Comparison of ENCODE assay signal across 8 cellular contexts in the genomic region with DNA sequence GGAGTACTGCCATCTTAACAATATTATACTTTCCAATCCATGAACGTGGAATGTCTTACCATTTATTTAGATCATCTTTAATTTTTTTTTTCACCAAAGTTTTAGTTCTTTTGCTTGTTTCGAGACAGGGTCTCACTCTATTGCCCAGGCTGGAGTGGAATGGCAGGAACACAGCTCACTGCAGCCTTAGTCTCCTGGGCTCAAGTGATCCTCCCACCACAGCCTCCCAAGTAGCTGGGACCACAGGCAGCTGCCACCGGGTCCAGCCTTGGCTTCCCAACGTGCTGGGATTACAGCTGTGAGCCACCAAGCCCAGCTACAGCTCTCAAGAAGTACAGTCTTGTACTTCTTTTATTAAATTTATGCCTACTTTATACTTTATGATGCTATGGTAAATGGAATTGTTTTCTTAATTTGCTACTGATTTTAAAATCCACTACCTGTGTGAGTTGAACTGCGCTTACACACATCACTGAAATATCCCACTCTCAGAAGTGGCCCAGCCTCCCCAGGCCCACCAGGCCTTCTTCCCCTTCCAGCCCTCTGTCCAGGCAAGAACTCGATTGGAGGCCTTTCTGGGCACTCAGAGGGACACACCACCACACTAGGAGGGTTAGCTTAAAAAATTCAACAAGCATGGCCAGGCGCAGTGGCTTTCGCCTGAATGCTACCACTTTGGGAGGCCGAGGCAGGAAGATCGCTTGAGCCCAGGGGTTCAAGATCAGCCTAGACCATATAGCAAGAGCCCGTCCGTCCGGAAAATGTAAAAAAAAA. TPM values are rescaled to one million over a fixed set of nuclear protein-coding genes. Genes with fewer than 3 reads are reported as not detected.
DNase-seq lines count a peak whose midpoint lies in the region; ATAC-seq, FAIRE-seq and TF ChIP-seq lines count a peak whose summit lies in the region.

No MANE protein-coding gene starts in this region.

- H3K4me1 Mint-ChIP-seq in T-helper 2 cell treated with Interferon-gamma antibody and Interleukin-4, amounts not matched to agents 5 μg/mL and 100 μg/mL, for 36 hours (ENCODE audit: low read depth), result peaks cover 28% of the 10 kb centered on the region

- no peak for TF ChIP-seq POLR2A in suprapubic skin (IDR thresholded peaks at IDR 0.05)

- no peak for DNase-seq in T-helper 2 cell treated with Interferon-gamma antibody and Interleukin-4, amounts not matched to agents 5 μg/mL and 100 μg/mL, for 36 hours (ENCODE audit: low spot score)
- no peak for DNase-seq in T-helper 2 cell
- DNase-seq in activated naive CD4-positive, alpha-beta T cell treated with anti-CD3 and anti-CD28 coated beads, Interleukin-2, amount 50 U/mL, for 72 hours (ENCODE audit: low spot score in 2 of 2), result no peak
- DNase-seq in kidney, result no peak
- DNase-seq in suprapubic skin (ENCODE audit: low spot score in 2 of 2), result no peak
- DNase-seq in AG08395 (ENCODE audit: low spot score), result no peak

- TF ChIP-seq EP300 in suprapubic skin (IDR thresholded peaks at IDR 0.05), result no peak

- ATAC-seq in activated naive CD4-positive, alpha-beta T cell treated with anti-CD3 and anti-CD28 coated beads, Interleukin-2, amount 50 U/mL, for 72 hours, result no peak
- ATAC-seq in HG02623 (IDR thresholded peaks at IDR 0.05; ENCODE audit: unreplicated experiment) (no peak), GM19328 (IDR thresholded peaks at IDR 0.05; ENCODE audit: unreplicated experiment) (no peak)

- H3K36me3 ChIP-seq in kidney (ENCODE audit: control insufficient read depth in 1 of 2, insufficient read depth in 2 of 2, low read length in 2 of 2) (no peaks in the 10 kb centered on the region), suprapubic skin (peaks cover 6% of the 10 kb centered on the region)

- peak overlapping the region; percentile 96 for H3K27ac Mint-ChIP-seq in T-helper 2 cell treated with Interferon-gamma antibody and Interleukin-4, amounts not matched to agents 5 μg/mL and 100 μg/mL, for 36 hours
- peak overlapping the region; percentile 95 to 99 for H3K27ac Mint-ChIP-seq in activated naive CD4-positive, alpha-beta T cell treated with anti-CD3 and anti-CD28 coated beads, Interleukin-2, amount 50 U/mL, for 72 hours

- 44% methylated on average over 13 of the region's 13 CpGs for WGBS in suprapubic skin

- H3K27me3 Mint-ChIP-seq in T-helper 2 cell treated with Interferon-gamma antibody and Interleukin-4, amounts not matched to agents 5 μg/mL and 100 μg/mL, for 36 hours (ENCODE audit: low read depth), result no peaks in the 10 kb centered on the region

- H3K9me3 ChIP-seq in kidney (ENCODE audit: control insufficient read depth in 1 of 2, low read length in 2 of 2), result no peaks in the 10 kb centered on the region
- no peaks in the 10 kb centered on the region for H3K9me3 ChIP-seq in suprapubic skin

- intact Hi-C loops in kidney (cut with DNase I), result no loop called here

- peak overlapping the region; percentile 58 to 94 for H3K9ac ChIP-seq in kidney (ENCODE audit: low read length in 2 of 2)

- H3K9me3 Mint-ChIP-seq in T-helper 2 cell treated with Interferon-gamma antibody and Interleukin-4, amounts not matched to agents 5 μg/mL and 100 μg/mL, for 36 hours, result no peaks in the 10 kb centered on the region
- no peaks in the 10 kb centered on the region for H3K9me3 Mint-ChIP-seq in activated naive CD4-positive, alpha-beta T cell treated with anti-CD3 and anti-CD28 coated beads, Interleukin-2, amount 50 U/mL, for 72 hours

- TF ChIP-seq CTCF in kidney (IDR thresholded peaks at IDR 0.05; ENCODE audit: borderline replicate concordance, extremely low read depth, insufficient read depth) (no peak), suprapubic skin (IDR thresholded peaks at IDR 0.05) (no peak)

- peak overlapping the region; percentile 98 for H3K4me3 Mint-ChIP-seq in T-helper 2 cell treated with Interferon-gamma antibody and Interleukin-4, amounts not matched to agents 5 μg/mL and 100 μg/mL, for 36 hours

- peaks cover 31% of the 10 kb centered on the region for H3K36me3 Mint-ChIP-seq in T-helper 2 cell treated with Interferon-gamma antibody and Interleukin-4, amounts not matched to agents 5 μg/mL and 100 μg/mL, for 36 hours (ENCODE audit: low read depth)
- peaks cover 11 to 39% of the 10 kb centered on the region in 2 donors for H3K36me3 Mint-ChIP-seq in activated naive CD4-positive, alpha-beta T cell treated with anti-CD3 and anti-CD28 coated beads, Interleukin-2, amount 50 U/mL, for 72 hours

- FAIRE-seq in kidney (lab: Jason Lieb, UNC), result no peak

- H3K4me3 ChIP-seq in kidney (ENCODE audit: low read length in 2 of 2) (peak overlapping the region; percentile 71 to 81), suprapubic skin (peak overlapping the region; percentile 71)

- H3K27ac ChIP-seq in kidney (ENCODE audit: low read depth in 2 of 2, low read length in 2 of 2) (no peak overlapping the region), suprapubic skin (peak overlapping the region; percentile 95)

- peaks cover 0 to 12% of the 10 kb centered on the region in 2 donors for H3K4me1 ChIP-seq in kidney (ENCODE audit: control insufficient read depth in 1 of 2, insufficient read depth in 1 of 2, low read depth in 1 of 2, low read length in 2 of 2)
- peaks cover 42% of the 10 kb centered on the region for H3K4me1 ChIP-seq in suprapubic skin

- no peaks in the 10 kb centered on the region for H3K27me3 ChIP-seq in suprapubic skin

RNA-seq across cellular contexts. Expression of gene PGLS, which starts 1.0 kb away (rescaled TPM):
- 10 to 100 TPM; 50.3 to 70.6 TPM for total RNA-seq in activated naive CD4-positive, alpha-beta T cell treated with anti-CD3 and anti-CD28 coated beads, Interleukin-2, amount 50 U/mL, for 72 hours
- total RNA-seq in kidney (75.5 TPM), suprapubic skin (100 to 1,000 TPM in 1 of 4 donors, 10 to 100 TPM in 3; 58.0 to 108 (median 92.9) TPM)
- 105 TPM for polyA plus RNA-seq in kidney (ENCODE audit: insufficient read depth, low read depth, low replicate concordance)

RNA-seq across cellular contexts. Expression of gene SLC27A1, which starts 40.1 kb away (rescaled TPM):
- total RNA-seq in activated naive CD4-positive, alpha-beta T cell treated with anti-CD3 and anti-CD28 coated beads, Interleukin-2, amount 50 U/mL, for 72 hours, result 1 to 10 TPM; 5.8 to 6.3 TPM
- total RNA-seq in kidney (21.9 TPM), suprapubic skin (10 to 100 TPM; 25.3 to 53.4 (median 39.5) TPM)
- polyA plus RNA-seq in kidney (ENCODE audit: insufficient read depth, low read depth, low replicate concordance), result 16.9 TPM

RNA-seq across cellular contexts. Expression of gene COLGALT1, which starts 45.0 kb away (rescaled TPM):
- total RNA-seq in activated naive CD4-positive, alpha-beta T cell treated with anti-CD3 and anti-CD28 coated beads, Interleukin-2, amount 50 U/mL, for 72 hours, result 10 to 100 TPM; 39.2 to 64.7 TPM
- total RNA-seq in kidney (66.2 TPM), suprapubic skin (10 to 100 TPM; 52.4 to 83.8 (median 60.7) TPM)
- polyA plus RNA-seq in kidney (ENCODE audit: insufficient read depth, low read depth, low replicate concordance), result 23.6 TPM

RNA-seq across cellular contexts. Expression of gene NXNL1, which starts 49.7 kb away (rescaled TPM):
- not detected for total RNA-seq in activated naive CD4-positive, alpha-beta T cell treated with anti-CD3 and anti-CD28 coated beads, Interleukin-2, amount 50 U/mL, for 72 hours
- not detected for total RNA-seq in kidney
- not detected for polyA plus RNA-seq in kidney (ENCODE audit: insufficient read depth, low read depth, low replicate concordance)
- total RNA-seq in suprapubic skin, result not detected
